Comparison of ENCODE assay signal across 8 cellular contexts in the genomic region with DNA sequence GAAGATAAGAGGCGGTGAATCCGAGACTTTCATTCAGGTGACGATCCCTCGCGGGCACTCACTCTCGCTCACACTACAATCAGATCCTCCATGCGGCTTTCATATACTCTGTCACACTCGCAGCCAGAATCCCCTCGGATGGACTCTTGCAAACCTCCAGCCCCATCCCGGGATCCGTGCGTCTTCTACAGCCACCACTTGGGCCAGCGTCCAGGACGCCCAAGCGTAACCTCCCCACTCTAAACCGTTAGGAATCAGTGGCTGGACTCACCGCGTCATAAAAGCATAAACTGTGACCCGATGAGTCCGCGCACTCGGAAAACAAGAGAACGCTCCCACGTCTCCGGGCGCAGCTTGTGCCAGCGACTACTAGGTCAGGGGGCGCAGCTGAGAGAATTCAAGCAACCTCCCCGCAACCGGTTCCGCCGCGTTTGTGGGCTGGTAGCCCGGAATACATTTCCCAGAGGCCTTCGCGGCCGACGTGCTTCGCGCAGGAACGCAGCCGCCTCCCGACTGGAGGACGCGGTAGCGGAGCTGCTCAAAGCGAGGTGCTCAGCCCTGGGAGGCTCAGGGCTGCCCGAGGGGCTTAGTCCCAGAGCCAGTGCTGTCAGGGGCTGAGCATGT. TPM values are rescaled to one million over a fixed set of nuclear protein-coding genes. Genes with fewer than 3 reads are reported as not detected.
DNase-seq lines count a peak whose midpoint lies in the region; ATAC-seq and TF ChIP-seq lines count a peak whose summit lies in the region.

No MANE protein-coding gene starts in this region.

- intact Hi-C loops in natural killer cell (cut with micrococcal nuclease) = loop anchor here (1.0 to 10.0 kb wide), 2 partner anchors 87 to 317 kb away; a partner anchor contains a TSS

- ATAC-seq in natural killer cell (peak; percentile 91 to 97 (median 95)), HG03097 (IDR thresholded peaks at IDR 0.05; ENCODE audit: low FRiP score, unreplicated experiment) (no peak), HG03442 (IDR thresholded peaks at IDR 0.05; ENCODE audit: unreplicated experiment) (no peak)

- H3K36me3 ChIP-seq in Peyer's patch = no peaks in the 10 kb centered on the region

- in situ Hi-C loops in GM13977 (cut with MboI; ENCODE audit: low pct_unique_long_range_greater_than_20kb, low sequenced_read_pairs, unreplicated experiment) = no loop called here

- peak overlapping the region; percentile 99 for H3K4me3 Mint-ChIP-seq in natural killer cell

- no peaks in the 10 kb centered on the region for H3K4me1 ChIP-seq in Peyer's patch

- H3K9me3 Mint-ChIP-seq in natural killer cell = no peaks in the 10 kb centered on the region

- H3K9me3 ChIP-seq in Peyer's patch = peaks cover 0 to 10% (median 4%) of the 10 kb centered on the region in 4 donors

- H3K36me3 Mint-ChIP-seq in natural killer cell = no peaks in the 10 kb centered on the region

- TF ChIP-seq CTCF in GM13977 (IDR thresholded peaks at IDR 0.05; ENCODE audit: extremely low read depth, insufficient read depth, missing control alignments) = no peak
- TF ChIP-seq CTCF in Peyer's patch (IDR thresholded peaks at IDR 0.05) = no peak
- no peak for TF ChIP-seq CTCF in fibroblast of the aortic adventitia (IDR thresholded peaks at IDR 0.05; ENCODE audit: insufficient read depth, low read length)
- no peak for TF ChIP-seq CTCF in natural killer cell (IDR thresholded peaks at IDR 0.05)

- H3K27ac Mint-ChIP-seq in natural killer cell = peak overlapping the region; percentile 93 to 99

- peaks cover 9 to 11% of the 10 kb centered on the region in 2 donors for H3K4me1 Mint-ChIP-seq in natural killer cell

- no peaks in the 10 kb centered on the region for H3K27me3 ChIP-seq in Peyer's patch

- H3K27ac ChIP-seq in Peyer's patch = peak overlapping the region; percentile 48 to 78 (median 68)

- no peak for TF ChIP-seq POLR2A in Peyer's patch (IDR thresholded peaks at IDR 0.05)

- no peaks in the 10 kb centered on the region for H3K27me3 Mint-ChIP-seq in natural killer cell (ENCODE audit: low read depth in 2 of 2)

- H3K4me3 ChIP-seq in Peyer's patch (peak overlapping the region; percentile 41 to 65 (median 53)), fibroblast of the aortic adventitia (ENCODE audit: low read depth, low read length) (peak overlapping the region; percentile 69)

- DNase-seq in GM13977 (ENCODE audit: low spot score) (peak; percentile 69), Peyer's patch (peak; percentile 75 to 93 (median 85)), fibroblast of the aortic adventitia (ENCODE audit: low read depth) (peak; percentile 65), natural killer cell (peak; percentile 66)
- peak; percentile 92 for DNase-seq in activated effector memory CD4-positive, alpha-beta T cell treated with anti-CD3 and anti-CD28 coated beads, Interleukin-2, amount 50 U/mL, for 16 hours
- peak; percentile 71 to 74 for DNase-seq in stimulated activated CD8-positive, alpha-beta memory T cell treated with anti-CD3 and anti-CD28 coated beads, Interleukin-7, amount 100 ng/mL, for 4 hours (ENCODE audit: low read depth in 2 of 2)

RNA-seq across cellular contexts. Expression of a gene that starts 27.6 kb away (rescaled TPM):
- total RNA-seq in Peyer's patch (10 to 100 TPM in 1 of 4 donors, 1 to 10 TPM in 3; 1.7 to 12.5 (median 2.2) TPM), fibroblast of the aortic adventitia (ENCODE audit: low replicate concordance) (3.2 and 4.9 TPM in 2 replicates), natural killer cell (1 to 10 TPM; 4.6 to 5.1 (median 4.8) TPM)

RNA-seq across cellular contexts. Expression of a gene that starts 36.7 kb away (rescaled TPM):
- total RNA-seq in Peyer's patch (10 to 100 TPM in 1 of 4 donors, 1 to 10 TPM in 3; 3.3 to 13.1 (median 5.5) TPM), fibroblast of the aortic adventitia (ENCODE audit: low replicate concordance) (14.8 and 39.8 TPM in 2 replicates), natural killer cell (10 to 100 TPM in 1 of 3 donors, 1 to 10 TPM in 2; 7.8 to 10.3 (median 8.9) TPM)

Comparison
In these comparisons a context has a peak if more than half of its experiments do, and no peak if none do; other contexts are left out.
1. ATAC-seq: peak in natural killer cell (3 of 3); none in HG03097 (single experiment) and HG03442 (single experiment).
2. Peak in every context shown above with its lines, with median percentiles within 50 percentile points of each other: DNase-seq.